In genomic region chr1:247119600-247120407, GRCh38 we compare ENCODE assay signal across 18 cellular contexts. TPM values are rescaled to one million over a fixed set of nuclear protein-coding genes. Genes with fewer than 3 reads are reported as not detected.
"Had no signal": no experiment of that assay in that cellular context is flagged by ENCODE, and none has a peak within 500 bp of the region (broad histone marks: within the 10 kb centered on the region; RNA-seq: fewer than 3 reads in every experiment).

No MANE protein-coding gene starts in this region.

- H3K27ac Mint-ChIP-seq: activated B cell treated with CpG ODN at 0.5 μM for 24 hours; activated CD4-positive, alpha-beta T cell treated with anti-CD3 and anti-CD28 coated beads, Interleukin-2, amount 10 ng/mL, durations not matched to agents 24 days and 14 days; nephron; stimulated activated naive CD8-positive, alpha-beta T cell treated with anti-CD3 and anti-CD28 coated beads, Interleukin-15, Interleukin-2, amounts not matched to agents 100 ng/mL and 50 ng/mL, for 24 hours; T-helper 1 cell treated with Interleukin-12 subunit alpha and Interleukin-12 subunit beta and Interleukin-4 antibody, amounts not matched to agents 30 μg/mL and 1 μg/mL, for 36 hours had no signal

- H3K27me3 Mint-ChIP-seq: activated B cell treated with CpG ODN at 0.5 μM for 24 hours had no signal

- FAIRE-seq: endothelial cell of umbilical vein, frontal cortex, islet of Langerhans, TTC549, urothelium cell line had no signal

- H3K27ac ChIP-seq: ascending aorta, coronary artery, heart right ventricle, psoas muscle, testis had no signal

- H3K4me1 ChIP-seq: ascending aorta, heart right ventricle, psoas muscle, testis had no signal

- H3K36me3 ChIP-seq: ascending aorta, heart right ventricle had no signal

- H3K9me3 Mint-ChIP-seq: activated CD4-positive, alpha-beta T cell treated with anti-CD3 and anti-CD28 coated beads, Interleukin-2, amount 10 ng/mL, durations not matched to agents 24 days and 14 days had no signal

- H3K4me1 Mint-ChIP-seq: activated B cell treated with CpG ODN at 0.5 μM for 24 hours, nephron had no signal

- H3K27me3 ChIP-seq: ascending aorta, heart right ventricle, testis had no signal

- H3K9me3 ChIP-seq: ascending aorta, testis had no signal

- DNase-seq: activated B cell treated with CpG ODN at 0.5 μM for 24 hours; activated T-cell treated with anti-CD3 and anti-CD28 coated beads, Interleukin-2, amount 50 U/mL, for 1 hour; effector CD4-positive, alpha-beta T cell; heart right ventricle; psoas muscle; stimulated activated CD4-positive, alpha-beta T cell treated with anti-CD3 and anti-CD28 coated beads, Interleukin-12 subunit alpha, Interleukin-12 subunit beta, amount 100 ng/mL, for 4 hours; testis had no signal

- H3K4me3 Mint-ChIP-seq: activated B cell treated with CpG ODN at 0.5 μM for 24 hours; activated CD4-positive, alpha-beta T cell treated with anti-CD3 and anti-CD28 coated beads, Interleukin-2, amount 10 ng/mL, durations not matched to agents 24 days and 14 days; nephron; stimulated activated naive CD8-positive, alpha-beta T cell treated with anti-CD3 and anti-CD28 coated beads, Interleukin-15, Interleukin-2, amounts not matched to agents 100 ng/mL and 50 ng/mL, for 24 hours; T-helper 1 cell treated with Interleukin-12 subunit alpha and Interleukin-12 subunit beta and Interleukin-4 antibody, amounts not matched to agents 30 μg/mL and 1 μg/mL, for 36 hours had no signal

- H3K4me3 ChIP-seq: ascending aorta, coronary artery, heart right ventricle, psoas muscle, testis had no signal

RNA-seq across cellular contexts. Expression of gene ZNF670, which starts 41.2 kb away (rescaled TPM):
- total RNA-seq: ascending aorta had no signal
